ENCODE assay signal across 18 cellular contexts in genomic region chr5:59274130-59274529, GRCh38.
DNase-seq lines count a peak whose midpoint lies in the region; ATAC-seq and TF ChIP-seq lines count a peak whose summit lies in the region.
"Had no signal": no experiment of that assay in that cellular context is flagged by ENCODE, and none has a peak within 500 bp of the region (broad histone marks: within the 10 kb centered on the region; RNA-seq: fewer than 3 reads in every experiment).

No MANE protein-coding gene starts in this region.

- H3K9me3 ChIP-seq in transverse colon (no peaks in the 10 kb centered on the region), tibial nerve (no peaks in the 10 kb centered on the region)
- H3K9me3 ChIP-seq: body of pancreas, thoracic aorta had no signal

- H3K4me3 Mint-ChIP-seq in endothelial cell (ENCODE audit: unreplicated experiment): peak overlapping the region; percentile 87
- peak overlapping the region; percentile 87 for H3K4me3 Mint-ChIP-seq in nephron progenitor cell
- H3K4me3 Mint-ChIP-seq: activated CD4-positive, alpha-beta T cell treated with anti-CD3 and anti-CD28 coated beads, Interleukin-2, amount 10 ng/mL, durations not matched to agents 24 days and 14 days; activated naive CD4-positive, alpha-beta T cell treated with anti-CD3 and anti-CD28 coated beads, Interleukin-2, amount 10 ng/mL, durations not matched to agents 7 days and 5 days had no signal

- H3K27ac ChIP-seq in transverse colon (peak overlapping the region; percentile 89 to 96 (median 92)), tibial nerve (no peak overlapping the region)
- H3K27ac ChIP-seq: C4-2B, thoracic aorta had no signal

- H3K9me3 Mint-ChIP-seq in endothelial cell (ENCODE audit: unreplicated experiment) (no peaks in the 10 kb centered on the region), nephron progenitor cell (no peaks in the 10 kb centered on the region)
- H3K9me3 Mint-ChIP-seq: activated CD4-positive, alpha-beta T cell treated with anti-CD3 and anti-CD28 coated beads, Interleukin-2, amount 10 ng/mL, durations not matched to agents 24 days and 14 days; activated naive CD4-positive, alpha-beta T cell treated with anti-CD3 and anti-CD28 coated beads, Interleukin-2, amount 10 ng/mL, durations not matched to agents 7 days and 5 days had no signal

- TF ChIP-seq POLR2A in transverse colon (IDR thresholded peaks at IDR 0.05) (no peak), tibial nerve (IDR thresholded peaks at IDR 0.05) (no peak)

- H3K27ac Mint-ChIP-seq in endothelial cell (ENCODE audit: unreplicated experiment) (no peak overlapping the region), nephron progenitor cell (peak overlapping the region; percentile 35)
- H3K27ac Mint-ChIP-seq: activated CD4-positive, alpha-beta T cell treated with anti-CD3 and anti-CD28 coated beads, Interleukin-2, amount 10 ng/mL, durations not matched to agents 24 days and 14 days; activated naive CD4-positive, alpha-beta T cell treated with anti-CD3 and anti-CD28 coated beads, Interleukin-2, amount 10 ng/mL, durations not matched to agents 7 days and 5 days had no signal

- TF ChIP-seq EP300 in transverse colon (IDR thresholded peaks at IDR 0.05; ENCODE audit: low read depth): no peak
- no peak for TF ChIP-seq EP300 in tibial nerve (IDR thresholded peaks at IDR 0.05)

- no peak for TF ChIP-seq CTCF in endothelial cell (IDR thresholded peaks at IDR 0.05; ENCODE audit: unreplicated experiment)
- no peak for TF ChIP-seq CTCF in nephron progenitor cell (IDR thresholded peaks at IDR 0.05)
- no peak for TF ChIP-seq CTCF in transverse colon (IDR thresholded peaks at IDR 0.05)
- no peak for TF ChIP-seq CTCF in tibial nerve (IDR thresholded peaks at IDR 0.05)

- H3K4me1 ChIP-seq in transverse colon (peaks cover 0 to 53% (median 16%) of the 10 kb centered on the region in 4 donors), tibial nerve (peaks cover 0 to 17% (median 3%) of the 10 kb centered on the region in 4 donors)

- intact Hi-C loops in transverse colon (cut with DNase I; ENCODE audit: low total_unique reads): no loop called here

- H3K27me3 ChIP-seq in transverse colon (no peaks in the 10 kb centered on the region), tibial nerve (no peaks in the 10 kb centered on the region)
- H3K27me3 ChIP-seq: body of pancreas had no signal

- H3K27me3 Mint-ChIP-seq in endothelial cell (ENCODE audit: unreplicated experiment) (peaks cover 5% of the 10 kb centered on the region), nephron progenitor cell (ENCODE audit: low read depth, poor library complexity) (no peaks in the 10 kb centered on the region)

- ATAC-seq in HG02970 (IDR thresholded peaks at IDR 0.05; ENCODE audit: low FRiP score, unreplicated experiment): no peak
- ATAC-seq: body of pancreas had no signal

- H3K36me3 Mint-ChIP-seq in endothelial cell (ENCODE audit: low read depth, unreplicated experiment) (no peaks in the 10 kb centered on the region), nephron progenitor cell (ENCODE audit: low read depth) (no peaks in the 10 kb centered on the region)
- H3K36me3 Mint-ChIP-seq: activated naive CD4-positive, alpha-beta T cell treated with anti-CD3 and anti-CD28 coated beads, Interleukin-2, amount 10 ng/mL, durations not matched to agents 7 days and 5 days had no signal

- H3K4me1 Mint-ChIP-seq in endothelial cell (ENCODE audit: unreplicated experiment) (peaks cover 33% of the 10 kb centered on the region), nephron progenitor cell (peaks cover 48% of the 10 kb centered on the region)

- peak; percentile 29 for DNase-seq in NCI-H1694 treated with DMSO at 0.1 percent for 48 hours (lab: John Stamatoyannopoulos, UW)
- DNase-seq in NCI-H1694 (lab: John Stamatoyannopoulos, UW): no peak
- DNase-seq in endothelial cell (ENCODE audit: low spot score): no peak
- DNase-seq in nephron progenitor cell: no peak
- DNase-seq in transverse colon: no peak
- DNase-seq in tibial nerve (ENCODE audit: low spot score in 2 of 2): no peak
- no peak for DNase-seq in iPS-NIHi11 (ENCODE audit: low spot score)
- DNase-seq: 8988T; activated CD4-positive, alpha-beta T cell treated with anti-CD3 and anti-CD28 coated beads, Interleukin-2, amount 10 ng/mL, durations not matched to agents 24 days and 14 days; activated naive CD4-positive, alpha-beta T cell treated with anti-CD3 and anti-CD28 coated beads, Interleukin-2, amount 10 ng/mL, durations not matched to agents 7 days and 5 days; body of pancreas; DMS53; NCI-H146; NCI-H510A; stimulated activated CD4-positive, alpha-beta T cell treated with anti-CD3 and anti-CD28 coated beads, Interleukin-4, amount 100 ng/mL, for 24 hours had no signal

- in situ Hi-C loops in transverse colon (cut with MboI; ENCODE audit: low pct_ligation_motif_present in 1 of 4, low pct_unique_long_range_greater_than_20kb in 1 of 4, low sequenced_read_pairs in 3 of 4): no loop called here

- peak overlapping the region in 3 of 4 donors; percentile 34 to 64 (median 50) for H3K4me3 ChIP-seq in transverse colon
- H3K4me3 ChIP-seq in tibial nerve: peak overlapping the region in 1 of 4 donors; percentile 52

- H3K36me3 ChIP-seq in transverse colon (no peaks in the 10 kb centered on the region), tibial nerve (no peaks in the 10 kb centered on the region)
- H3K36me3 ChIP-seq: thoracic aorta had no signal

- WGBS in transverse colon (ENCODE audit: low coverage in 1 of 2), 2 donors: 19 to 26% methylated on average over 4 of the region's 4 CpGs
- WGBS in tibial nerve, 2 donors: 75 to 82% methylated on average over 4 of the region's 4 CpGs

Comparison
In these comparisons a context has a peak if more than half of its experiments do, and no peak if none do; other contexts are left out.
1. H3K27ac ChIP-seq: peak in transverse colon (4 of 4); none in tibial nerve (0 of 4).